2 cellular contexts compared by ENCODE assay signal in the genomic region with DNA sequence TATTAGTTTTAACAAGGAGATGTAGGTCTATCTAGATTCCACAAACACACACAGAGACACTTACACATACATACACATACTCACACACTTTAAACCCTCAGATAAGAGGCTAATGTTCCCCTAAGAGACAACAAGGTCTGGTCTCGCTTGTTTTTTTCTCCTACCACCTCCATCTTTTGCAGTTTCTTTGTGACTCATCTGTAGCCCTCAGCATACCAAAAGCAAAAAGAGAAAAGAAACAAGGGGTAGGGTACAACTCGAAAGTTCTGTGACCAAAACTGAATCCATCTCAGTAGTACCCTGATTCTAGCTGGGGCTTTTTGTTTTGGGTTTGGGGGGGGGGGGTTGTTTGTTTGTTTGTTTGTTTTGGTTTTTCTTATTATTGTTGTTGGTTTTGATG.
TF ChIP-seq lines count a peak whose summit lies in the region.

No MANE protein-coding gene starts in this region.

TF ChIP-seq in IMR-90, 13 proteins besides CTCF, POLR2A, EP300 and RAD21 (continued from another document):
- TF ChIP-seq, protein P1, sequence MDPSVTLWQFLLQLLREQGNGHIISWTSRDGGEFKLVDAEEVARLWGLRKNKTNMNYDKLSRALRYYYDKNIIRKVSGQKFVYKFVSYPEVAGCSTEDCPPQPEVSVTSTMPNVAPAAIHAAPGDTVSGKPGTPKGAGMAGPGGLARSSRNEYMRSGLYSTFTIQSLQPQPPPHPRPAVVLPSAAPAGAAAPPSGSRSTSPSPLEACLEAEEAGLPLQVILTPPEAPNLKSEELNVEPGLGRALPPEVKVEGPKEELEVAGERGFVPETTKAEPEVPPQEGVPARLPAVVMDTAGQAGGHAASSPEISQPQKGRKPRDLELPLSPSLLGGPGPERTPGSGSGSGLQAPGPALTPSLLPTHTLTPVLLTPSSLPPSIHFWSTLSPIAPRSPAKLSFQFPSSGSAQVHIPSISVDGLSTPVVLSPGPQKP (IDR thresholded peaks at IDR 0.05; ENCODE audit: borderline replicate concordance, low read depth, low read length): no peak
- TF ChIP-seq, protein P2, sequence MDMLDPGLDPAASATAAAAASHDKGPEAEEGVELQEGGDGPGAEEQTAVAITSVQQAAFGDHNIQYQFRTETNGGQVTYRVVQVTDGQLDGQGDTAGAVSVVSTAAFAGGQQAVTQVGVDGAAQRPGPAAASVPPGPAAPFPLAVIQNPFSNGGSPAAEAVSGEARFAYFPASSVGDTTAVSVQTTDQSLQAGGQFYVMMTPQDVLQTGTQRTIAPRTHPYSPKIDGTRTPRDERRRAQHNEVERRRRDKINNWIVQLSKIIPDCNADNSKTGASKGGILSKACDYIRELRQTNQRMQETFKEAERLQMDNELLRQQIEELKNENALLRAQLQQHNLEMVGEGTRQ (IDR thresholded peaks at IDR 0.05; ENCODE audit: low read depth, low read length): no peak
- no peak for TF ChIP-seq CHD1 (IDR thresholded peaks at IDR 0.05; ENCODE audit: low read depth, low read length)
- no peak for TF ChIP-seq FOS (IDR thresholded peaks at IDR 0.05; ENCODE audit: low read depth, low read length)
- no peak for TF ChIP-seq RCOR1 (IDR thresholded peaks at IDR 0.05; ENCODE audit: insufficient replicate concordance, low read length)
- TF ChIP-seq MAFK (IDR thresholded peaks at IDR 0.05; ENCODE audit: low read depth, low read length): no peak
- TF ChIP-seq CEBPB (IDR thresholded peaks at IDR 0.05; ENCODE audit: low read depth, low read length): no peak
- TF ChIP-seq MXI1 (IDR thresholded peaks at IDR 0.05; ENCODE audit: borderline replicate concordance, low read depth, low read length): no peak
- TF ChIP-seq RFX5 (IDR thresholded peaks at IDR 0.05; ENCODE audit: low read depth, low read length): no peak
- no peak for TF ChIP-seq SMC3 (IDR thresholded peaks at IDR 0.05; ENCODE audit: low read depth, low read length)

TF ChIP-seq in GM23338, 12 proteins besides CTCF, POLR2A, EP300 and RAD21 (continued from another document):
- TF ChIP-seq, protein P3, sequence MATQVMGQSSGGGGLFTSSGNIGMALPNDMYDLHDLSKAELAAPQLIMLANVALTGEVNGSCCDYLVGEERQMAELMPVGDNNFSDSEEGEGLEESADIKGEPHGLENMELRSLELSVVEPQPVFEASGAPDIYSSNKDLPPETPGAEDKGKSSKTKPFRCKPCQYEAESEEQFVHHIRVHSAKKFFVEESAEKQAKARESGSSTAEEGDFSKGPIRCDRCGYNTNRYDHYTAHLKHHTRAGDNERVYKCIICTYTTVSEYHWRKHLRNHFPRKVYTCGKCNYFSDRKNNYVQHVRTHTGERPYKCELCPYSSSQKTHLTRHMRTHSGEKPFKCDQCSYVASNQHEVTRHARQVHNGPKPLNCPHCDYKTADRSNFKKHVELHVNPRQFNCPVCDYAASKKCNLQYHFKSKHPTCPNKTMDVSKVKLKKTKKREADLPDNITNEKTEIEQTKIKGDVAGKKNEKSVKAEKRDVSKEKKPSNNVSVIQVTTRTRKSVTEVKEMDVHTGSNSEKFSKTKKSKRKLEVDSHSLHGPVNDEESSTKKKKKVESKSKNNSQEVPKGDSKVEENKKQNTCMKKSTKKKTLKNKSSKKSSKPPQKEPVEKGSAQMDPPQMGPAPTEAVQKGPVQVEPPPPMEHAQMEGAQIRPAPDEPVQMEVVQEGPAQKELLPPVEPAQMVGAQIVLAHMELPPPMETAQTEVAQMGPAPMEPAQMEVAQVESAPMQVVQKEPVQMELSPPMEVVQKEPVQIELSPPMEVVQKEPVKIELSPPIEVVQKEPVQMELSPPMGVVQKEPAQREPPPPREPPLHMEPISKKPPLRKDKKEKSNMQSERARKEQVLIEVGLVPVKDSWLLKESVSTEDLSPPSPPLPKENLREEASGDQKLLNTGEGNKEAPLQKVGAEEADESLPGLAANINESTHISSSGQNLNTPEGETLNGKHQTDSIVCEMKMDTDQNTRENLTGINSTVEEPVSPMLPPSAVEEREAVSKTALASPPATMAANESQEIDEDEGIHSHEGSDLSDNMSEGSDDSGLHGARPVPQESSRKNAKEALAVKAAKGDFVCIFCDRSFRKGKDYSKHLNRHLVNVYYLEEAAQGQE (IDR thresholded peaks at IDR 0.05; ENCODE audit: unreplicated experiment): no peak
- TF ChIP-seq STAT1 (IDR thresholded peaks at IDR 0.05; ENCODE audit: unreplicated experiment): no peak
- TF ChIP-seq, protein P4, sequence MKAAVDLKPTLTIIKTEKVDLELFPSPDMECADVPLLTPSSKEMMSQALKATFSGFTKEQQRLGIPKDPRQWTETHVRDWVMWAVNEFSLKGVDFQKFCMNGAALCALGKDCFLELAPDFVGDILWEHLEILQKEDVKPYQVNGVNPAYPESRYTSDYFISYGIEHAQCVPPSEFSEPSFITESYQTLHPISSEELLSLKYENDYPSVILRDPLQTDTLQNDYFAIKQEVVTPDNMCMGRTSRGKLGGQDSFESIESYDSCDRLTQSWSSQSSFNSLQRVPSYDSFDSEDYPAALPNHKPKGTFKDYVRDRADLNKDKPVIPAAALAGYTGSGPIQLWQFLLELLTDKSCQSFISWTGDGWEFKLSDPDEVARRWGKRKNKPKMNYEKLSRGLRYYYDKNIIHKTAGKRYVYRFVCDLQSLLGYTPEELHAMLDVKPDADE (IDR thresholded peaks at IDR 0.05): no peak
- no peak for TF ChIP-seq EZH2 (IDR thresholded peaks at IDR 0.05; ENCODE audit: low read depth, unreplicated experiment)
- TF ChIP-seq, protein P5, sequence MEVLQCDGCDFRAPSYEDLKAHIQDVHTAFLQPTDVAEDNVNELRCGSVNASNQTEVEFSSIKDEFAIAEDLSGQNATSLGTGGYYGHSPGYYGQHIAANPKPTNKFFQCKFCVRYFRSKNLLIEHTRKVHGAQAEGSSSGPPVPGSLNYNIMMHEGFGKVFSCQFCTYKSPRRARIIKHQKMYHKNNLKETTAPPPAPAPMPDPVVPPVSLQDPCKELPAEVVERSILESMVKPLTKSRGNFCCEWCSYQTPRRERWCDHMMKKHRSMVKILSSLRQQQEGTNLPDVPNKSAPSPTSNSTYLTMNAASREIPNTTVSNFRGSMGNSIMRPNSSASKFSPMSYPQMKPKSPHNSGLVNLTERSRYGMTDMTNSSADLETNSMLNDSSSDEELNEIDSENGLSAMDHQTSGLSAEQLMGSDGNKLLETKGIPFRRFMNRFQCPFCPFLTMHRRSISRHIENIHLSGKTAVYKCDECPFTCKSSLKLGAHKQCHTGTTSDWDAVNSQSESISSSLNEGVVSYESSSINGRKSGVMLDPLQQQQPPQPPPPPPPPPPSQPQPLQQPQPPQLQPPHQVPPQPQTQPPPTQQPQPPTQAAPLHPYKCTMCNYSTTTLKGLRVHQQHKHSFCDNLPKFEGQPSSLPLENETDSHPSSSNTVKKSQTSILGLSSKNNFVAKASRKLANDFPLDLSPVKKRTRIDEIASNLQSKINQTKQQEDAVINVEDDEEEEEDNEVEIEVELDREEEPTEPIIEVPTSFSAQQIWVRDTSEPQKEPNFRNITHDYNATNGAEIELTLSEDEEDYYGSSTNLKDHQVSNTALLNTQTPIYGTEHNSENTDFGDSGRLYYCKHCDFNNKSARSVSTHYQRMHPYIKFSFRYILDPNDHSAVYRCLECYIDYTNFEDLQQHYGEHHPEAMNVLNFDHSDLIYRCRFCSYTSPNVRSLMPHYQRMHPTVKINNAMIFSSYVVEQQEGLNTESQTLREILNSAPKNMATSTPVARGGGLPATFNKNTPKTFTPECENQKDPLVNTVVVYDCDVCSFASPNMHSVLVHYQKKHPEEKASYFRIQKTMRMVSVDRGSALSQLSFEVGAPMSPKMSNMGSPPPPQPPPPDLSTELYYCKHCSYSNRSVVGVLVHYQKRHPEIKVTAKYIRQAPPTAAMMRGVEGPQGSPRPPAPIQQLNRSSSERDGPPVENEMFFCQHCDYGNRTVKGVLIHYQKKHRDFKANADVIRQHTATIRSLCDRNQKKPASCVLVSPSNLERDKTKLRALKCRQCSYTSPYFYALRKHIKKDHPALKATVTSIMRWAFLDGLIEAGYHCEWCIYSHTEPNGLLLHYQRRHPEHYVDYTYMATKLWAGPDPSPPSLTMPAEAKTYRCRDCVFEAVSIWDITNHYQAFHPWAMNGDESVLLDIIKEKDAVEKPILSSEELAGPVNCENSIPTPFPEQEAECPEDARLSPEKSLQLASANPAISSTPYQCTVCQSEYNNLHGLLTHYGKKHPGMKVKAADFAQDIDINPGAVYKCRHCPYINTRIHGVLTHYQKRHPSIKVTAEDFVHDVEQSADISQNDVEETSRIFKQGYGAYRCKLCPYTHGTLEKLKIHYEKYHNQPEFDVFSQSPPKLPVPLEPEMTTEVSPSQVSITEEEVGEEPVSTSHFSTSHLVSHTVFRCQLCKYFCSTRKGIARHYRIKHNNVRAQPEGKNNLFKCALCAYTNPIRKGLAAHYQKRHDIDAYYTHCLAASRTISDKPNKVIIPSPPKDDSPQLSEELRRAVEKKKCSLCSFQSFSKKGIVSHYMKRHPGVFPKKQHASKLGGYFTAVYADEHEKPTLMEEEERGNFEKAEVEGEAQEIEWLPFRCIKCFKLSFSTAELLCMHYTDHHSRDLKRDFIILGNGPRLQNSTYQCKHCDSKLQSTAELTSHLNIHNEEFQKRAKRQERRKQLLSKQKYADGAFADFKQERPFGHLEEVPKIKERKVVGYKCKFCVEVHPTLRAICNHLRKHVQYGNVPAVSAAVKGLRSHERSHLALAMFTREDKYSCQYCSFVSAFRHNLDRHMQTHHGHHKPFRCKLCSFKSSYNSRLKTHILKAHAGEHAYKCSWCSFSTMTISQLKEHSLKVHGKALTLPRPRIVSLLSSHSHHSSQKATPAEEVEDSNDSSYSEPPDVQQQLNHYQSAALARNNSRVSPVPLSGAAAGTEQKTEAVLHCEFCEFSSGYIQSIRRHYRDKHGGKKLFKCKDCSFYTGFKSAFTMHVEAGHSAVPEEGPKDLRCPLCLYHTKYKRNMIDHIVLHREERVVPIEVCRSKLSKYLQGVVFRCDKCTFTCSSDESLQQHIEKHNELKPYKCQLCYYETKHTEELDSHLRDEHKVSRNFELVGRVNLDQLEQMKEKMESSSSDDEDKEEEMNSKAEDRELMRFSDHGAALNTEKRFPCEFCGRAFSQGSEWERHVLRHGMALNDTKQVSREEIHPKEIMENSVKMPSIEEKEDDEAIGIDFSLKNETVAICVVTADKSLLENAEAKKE (CRISPR knock-in tag; IDR thresholded peaks at IDR 0.05): no peak
- TF ChIP-seq NANOG (IDR thresholded peaks at IDR 0.05; ENCODE audit: borderline replicate concordance): no peak
- TF ChIP-seq ZNF331 (CRISPR knock-in tag; IDR thresholded peaks at IDR 0.05; ENCODE audit: low read depth): no peak
